In genomic region chr6:28124350-28124970, GRCh38 we compare ENCODE assay signal across 1 cellular context.
TF ChIP-seq lines count a peak whose summit lies in the region.

ZSCAN16 (plus strand) TSS chr6:28124609; CDS start chr6:28125444, 835 bp downstream.

TF ChIP-seq in HEK293, 187 proteins besides CTCF, POLR2A, EP300 and RAD21 (continued from another document and continues in another):
- TF ChIP-seq ZBTB11 (tag by site-specific recombination; conservative IDR thresholded peaks at IDR 0.05; ENCODE audit: low read depth): peak; percentile 97
- TF ChIP-seq, protein P1, sequence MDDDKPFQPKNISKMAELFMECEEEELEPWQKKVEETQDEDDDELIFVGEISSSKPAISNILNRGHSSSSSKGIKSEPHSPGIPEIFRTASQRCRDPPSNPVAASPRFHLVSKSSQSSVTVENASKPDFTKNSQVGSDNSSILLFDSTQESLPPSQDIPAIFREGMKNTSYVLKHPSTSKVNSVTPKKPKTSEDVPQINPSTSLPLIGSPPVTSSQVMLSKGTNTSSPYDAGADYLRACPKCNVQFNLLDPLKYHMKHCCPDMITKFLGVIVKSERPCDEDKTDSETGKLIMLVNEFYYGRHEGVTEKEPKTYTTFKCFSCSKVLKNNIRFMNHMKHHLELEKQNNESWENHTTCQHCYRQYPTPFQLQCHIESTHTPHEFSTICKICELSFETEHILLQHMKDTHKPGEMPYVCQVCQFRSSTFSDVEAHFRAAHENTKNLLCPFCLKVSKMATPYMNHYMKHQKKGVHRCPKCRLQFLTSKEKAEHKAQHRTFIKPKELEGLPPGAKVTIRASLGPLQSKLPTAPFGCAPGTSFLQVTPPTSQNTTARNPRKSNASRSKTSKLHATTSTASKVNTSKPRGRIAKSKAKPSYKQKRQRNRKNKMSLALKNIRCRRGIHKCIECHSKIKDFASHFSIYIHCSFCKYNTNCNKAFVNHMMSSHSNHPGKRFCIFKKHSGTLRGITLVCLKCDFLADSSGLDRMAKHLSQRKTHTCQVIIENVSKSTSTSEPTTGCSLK (tag by site-specific recombination; IDR thresholded peaks at IDR 0.05): no peak
- peak; percentile 91 for TF ChIP-seq ZNF341 (tag by site-specific recombination; IDR thresholded peaks at IDR 0.05; ENCODE audit: low read depth)
- peak; percentile 76 for TF ChIP-seq ZBTB17 (tag by site-specific recombination; IDR thresholded peaks at IDR 0.05)
- TF ChIP-seq ZNF302 (tag by site-specific recombination; IDR thresholded peaks at IDR 0.05; ENCODE audit: low read depth): no peak
- TF ChIP-seq, protein P2, sequence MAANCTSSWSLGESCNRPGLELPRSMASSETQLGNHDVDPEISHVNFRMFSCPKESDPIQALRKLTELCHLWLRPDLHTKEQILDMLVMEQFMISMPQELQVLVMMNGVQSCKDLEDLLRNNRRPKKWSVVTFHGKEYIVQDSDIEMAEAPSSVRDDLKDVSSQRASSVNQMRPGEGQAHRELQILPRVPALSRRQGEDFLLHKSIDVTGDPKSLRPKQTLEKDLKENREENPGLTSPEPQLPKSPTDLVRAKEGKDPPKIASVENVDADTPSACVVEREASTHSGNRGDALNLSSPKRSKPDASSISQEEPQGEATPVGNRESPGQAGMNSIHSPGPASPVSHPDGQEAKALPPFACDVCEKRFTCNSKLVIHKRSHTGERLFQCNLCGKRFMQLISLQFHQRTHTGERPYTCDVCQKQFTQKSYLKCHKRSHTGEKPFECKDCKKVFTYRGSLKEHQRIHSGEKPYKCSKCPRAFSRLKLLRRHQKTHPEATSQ (tag by site-specific recombination; IDR thresholded peaks at IDR 0.05): 0 out of 2 replicates have a peak, but pooled peaks have one; percentile 41
- no peak; the same call in 1 of the 2 replicates for TF ChIP-seq ZBTB10 (tag by site-specific recombination; IDR thresholded peaks at IDR 0.05)
- no peak for TF ChIP-seq SALL2 (tag by site-specific recombination; IDR thresholded peaks at IDR 0.05; ENCODE audit: borderline replicate concordance)
- TF ChIP-seq ZXDB (tag by site-specific recombination; IDR thresholded peaks at IDR 0.05): peak; percentile 63
- peak; percentile 24; the same call in 1 of the 2 replicates for TF ChIP-seq ZSCAN4 (tag by site-specific recombination; IDR thresholded peaks at IDR 0.05)
- TF ChIP-seq ZNF624 (tag by site-specific recombination; IDR thresholded peaks at IDR 0.05): no peak
- TF ChIP-seq ZNF16 (tag by site-specific recombination; IDR thresholded peaks at IDR 0.05; ENCODE audit: low read depth): no peak
- TF ChIP-seq REPIN1 (tag by site-specific recombination; IDR thresholded peaks at IDR 0.05; ENCODE audit: low read depth): peak; percentile 23; the same call in 1 of the 2 replicates
- TF ChIP-seq ZNF677 (tag by site-specific recombination; IDR thresholded peaks at IDR 0.05): no peak
- no peak for TF ChIP-seq MZF1 (tag by site-specific recombination; IDR thresholded peaks at IDR 0.05; ENCODE audit: borderline replicate concordance)
- TF ChIP-seq ZNF792 (tag by site-specific recombination; IDR thresholded peaks at IDR 0.05): no peak
- no peak for TF ChIP-seq ZBTB8A (tag by site-specific recombination; IDR thresholded peaks at IDR 0.05)
- peak; percentile 55 for TF ChIP-seq GLIS2 (tag by site-specific recombination; IDR thresholded peaks at IDR 0.05)
- TF ChIP-seq ZNF558 (tag by site-specific recombination; IDR thresholded peaks at IDR 0.05): no peak
- TF ChIP-seq, protein P3, sequence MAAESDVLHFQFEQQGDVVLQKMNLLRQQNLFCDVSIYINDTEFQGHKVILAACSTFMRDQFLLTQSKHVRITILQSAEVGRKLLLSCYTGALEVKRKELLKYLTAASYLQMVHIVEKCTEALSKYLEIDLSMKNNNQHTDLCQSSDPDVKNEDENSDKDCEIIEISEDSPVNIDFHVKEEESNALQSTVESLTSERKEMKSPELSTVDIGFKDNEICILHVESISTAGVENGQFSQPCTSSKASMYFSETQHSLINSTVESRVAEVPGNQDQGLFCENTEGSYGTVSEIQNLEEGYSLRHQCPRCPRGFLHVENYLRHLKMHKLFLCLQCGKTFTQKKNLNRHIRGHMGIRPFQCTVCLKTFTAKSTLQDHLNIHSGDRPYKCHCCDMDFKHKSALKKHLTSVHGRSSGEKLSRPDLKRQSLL (tag by site-specific recombination; IDR thresholded peaks at IDR 0.05): no peak
- TF ChIP-seq, protein P4, sequence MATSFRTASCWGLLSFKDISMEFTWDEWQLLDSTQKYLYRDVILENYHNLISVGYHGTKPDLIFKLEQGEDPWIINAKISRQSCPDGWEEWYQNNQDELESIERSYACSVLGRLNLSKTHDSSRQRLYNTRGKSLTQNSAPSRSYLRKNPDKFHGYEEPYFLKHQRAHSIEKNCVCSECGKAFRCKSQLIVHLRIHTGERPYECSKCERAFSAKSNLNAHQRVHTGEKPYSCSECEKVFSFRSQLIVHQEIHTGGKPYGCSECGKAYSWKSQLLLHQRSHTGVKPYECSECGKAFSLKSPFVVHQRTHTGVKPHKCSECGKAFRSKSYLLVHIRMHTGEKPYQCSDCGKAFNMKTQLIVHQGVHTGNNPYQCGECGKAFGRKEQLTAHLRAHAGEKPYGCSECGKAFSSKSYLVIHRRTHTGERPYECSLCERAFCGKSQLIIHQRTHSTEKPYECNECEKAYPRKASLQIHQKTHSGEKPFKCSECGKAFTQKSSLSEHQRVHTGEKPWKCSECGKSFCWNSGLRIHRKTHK (tag by site-specific recombination; IDR thresholded peaks at IDR 0.05): no peak
- TF ChIP-seq, protein P5, sequence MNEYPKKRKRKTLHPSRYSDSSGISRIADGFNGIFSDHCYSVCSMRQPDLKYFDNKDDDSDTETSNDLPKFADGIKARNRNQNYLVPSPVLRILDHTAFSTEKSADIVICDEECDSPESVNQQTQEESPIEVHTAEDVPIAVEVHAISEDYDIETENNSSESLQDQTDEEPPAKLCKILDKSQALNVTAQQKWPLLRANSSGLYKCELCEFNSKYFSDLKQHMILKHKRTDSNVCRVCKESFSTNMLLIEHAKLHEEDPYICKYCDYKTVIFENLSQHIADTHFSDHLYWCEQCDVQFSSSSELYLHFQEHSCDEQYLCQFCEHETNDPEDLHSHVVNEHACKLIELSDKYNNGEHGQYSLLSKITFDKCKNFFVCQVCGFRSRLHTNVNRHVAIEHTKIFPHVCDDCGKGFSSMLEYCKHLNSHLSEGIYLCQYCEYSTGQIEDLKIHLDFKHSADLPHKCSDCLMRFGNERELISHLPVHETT (tag by site-specific recombination; IDR thresholded peaks at IDR 0.05): peak; percentile 50; the same call in 1 of the 2 replicates
- TF ChIP-seq PRDM6 (tag by site-specific recombination; IDR thresholded peaks at IDR 0.05): no peak
- TF ChIP-seq GLIS1 (tag by site-specific recombination; IDR thresholded peaks at IDR 0.05): no peak
- no peak for TF ChIP-seq KLF1 (tag by site-specific recombination; IDR thresholded peaks at IDR 0.05)
- TF ChIP-seq ZNF707 (tag by site-specific recombination; IDR thresholded peaks at IDR 0.05): no peak
- TF ChIP-seq, protein P6, sequence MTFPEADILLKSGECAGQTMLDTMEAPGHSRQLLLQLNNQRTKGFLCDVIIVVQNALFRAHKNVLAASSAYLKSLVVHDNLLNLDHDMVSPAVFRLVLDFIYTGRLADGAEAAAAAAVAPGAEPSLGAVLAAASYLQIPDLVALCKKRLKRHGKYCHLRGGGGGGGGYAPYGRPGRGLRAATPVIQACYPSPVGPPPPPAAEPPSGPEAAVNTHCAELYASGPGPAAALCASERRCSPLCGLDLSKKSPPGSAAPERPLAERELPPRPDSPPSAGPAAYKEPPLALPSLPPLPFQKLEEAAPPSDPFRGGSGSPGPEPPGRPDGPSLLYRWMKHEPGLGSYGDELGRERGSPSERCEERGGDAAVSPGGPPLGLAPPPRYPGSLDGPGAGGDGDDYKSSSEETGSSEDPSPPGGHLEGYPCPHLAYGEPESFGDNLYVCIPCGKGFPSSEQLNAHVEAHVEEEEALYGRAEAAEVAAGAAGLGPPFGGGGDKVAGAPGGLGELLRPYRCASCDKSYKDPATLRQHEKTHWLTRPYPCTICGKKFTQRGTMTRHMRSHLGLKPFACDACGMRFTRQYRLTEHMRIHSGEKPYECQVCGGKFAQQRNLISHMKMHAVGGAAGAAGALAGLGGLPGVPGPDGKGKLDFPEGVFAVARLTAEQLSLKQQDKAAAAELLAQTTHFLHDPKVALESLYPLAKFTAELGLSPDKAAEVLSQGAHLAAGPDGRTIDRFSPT (tag by site-specific recombination; IDR thresholded peaks at IDR 0.05): no peak
- TF ChIP-seq ZNF394 (tag by site-specific recombination; IDR thresholded peaks at IDR 0.05; ENCODE audit: borderline replicate concordance): peak; percentile 51; the same call in 1 of the 2 replicates
- no peak for TF ChIP-seq ZNF239 (tag by site-specific recombination; IDR thresholded peaks at IDR 0.05)
- no peak for TF ChIP-seq ZNF398 (tag by site-specific recombination; IDR thresholded peaks at IDR 0.05)
